Comparison of ENCODE assay signal across 2 cellular contexts in genomic region chr2:219570194-219570923, GRCh38.
TF ChIP-seq lines count a peak whose summit lies in the region.

No MANE protein-coding gene starts in this region.

TF ChIP-seq in SK-N-SH, 30 proteins besides CTCF, POLR2A, EP300 and RAD21:
- TF ChIP-seq, protein P1, sequence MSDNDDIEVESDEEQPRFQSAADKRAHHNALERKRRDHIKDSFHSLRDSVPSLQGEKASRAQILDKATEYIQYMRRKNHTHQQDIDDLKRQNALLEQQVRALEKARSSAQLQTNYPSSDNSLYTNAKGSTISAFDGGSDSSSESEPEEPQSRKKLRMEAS (IDR thresholded peaks at IDR 0.05; ENCODE audit: low read depth): 0 out of 2 replicates have a peak, but pooled peaks have one; percentile 22
- TF ChIP-seq SMC3 (IDR thresholded peaks at IDR 0.05; ENCODE audit: low read depth, low read length) (peak; percentile 15; the same call in 1 of the 2 replicates), FOXJ3 (CRISPR knock-in tag; IDR thresholded peaks at IDR 0.05) (no peak), RXRA (IDR thresholded peaks at IDR 0.05; ENCODE audit: borderline replicate concordance, low read depth) (no peak), GABPA (IDR thresholded peaks at IDR 0.05; ENCODE audit: low read depth) (peak; percentile 21; the same call in 1 of the 2 replicates), NFIC (IDR thresholded peaks at IDR 0.05; ENCODE audit: borderline replicate concordance) (no peak), NRF1 (IDR thresholded peaks at IDR 0.05; ENCODE audit: low read depth, low read length) (peak; percentile 58)

TF ChIP-seq in neural cell, 6 proteins besides CTCF, POLR2A, EP300 and RAD21:
- no peak for TF ChIP-seq EZH2 (IDR thresholded peaks at IDR 0.05; ENCODE audit: borderline replicate concordance, insufficient read depth, low read length, poor library complexity, severe bottlenecking)
- peak; percentile 32 for TF ChIP-seq TAF1 (IDR thresholded peaks at IDR 0.05; ENCODE audit: low read depth)
- peak; percentile 30 for TF ChIP-seq MXI1 (conservative IDR thresholded peaks at IDR 0.05; ENCODE audit: poor library complexity, severe bottlenecking)
- no peak for TF ChIP-seq REST (IDR thresholded peaks at IDR 0.05; ENCODE audit: borderline replicate concordance)
- TF ChIP-seq SMC3 (conservative IDR thresholded peaks at IDR 0.05; ENCODE audit: poor library complexity): peak; percentile 21
- TF ChIP-seq POLR2AphosphoS5 (IDR thresholded peaks at IDR 0.05): peak; percentile 61
